ENCODE assay signal across 11 cellular contexts in the genomic region with DNA sequence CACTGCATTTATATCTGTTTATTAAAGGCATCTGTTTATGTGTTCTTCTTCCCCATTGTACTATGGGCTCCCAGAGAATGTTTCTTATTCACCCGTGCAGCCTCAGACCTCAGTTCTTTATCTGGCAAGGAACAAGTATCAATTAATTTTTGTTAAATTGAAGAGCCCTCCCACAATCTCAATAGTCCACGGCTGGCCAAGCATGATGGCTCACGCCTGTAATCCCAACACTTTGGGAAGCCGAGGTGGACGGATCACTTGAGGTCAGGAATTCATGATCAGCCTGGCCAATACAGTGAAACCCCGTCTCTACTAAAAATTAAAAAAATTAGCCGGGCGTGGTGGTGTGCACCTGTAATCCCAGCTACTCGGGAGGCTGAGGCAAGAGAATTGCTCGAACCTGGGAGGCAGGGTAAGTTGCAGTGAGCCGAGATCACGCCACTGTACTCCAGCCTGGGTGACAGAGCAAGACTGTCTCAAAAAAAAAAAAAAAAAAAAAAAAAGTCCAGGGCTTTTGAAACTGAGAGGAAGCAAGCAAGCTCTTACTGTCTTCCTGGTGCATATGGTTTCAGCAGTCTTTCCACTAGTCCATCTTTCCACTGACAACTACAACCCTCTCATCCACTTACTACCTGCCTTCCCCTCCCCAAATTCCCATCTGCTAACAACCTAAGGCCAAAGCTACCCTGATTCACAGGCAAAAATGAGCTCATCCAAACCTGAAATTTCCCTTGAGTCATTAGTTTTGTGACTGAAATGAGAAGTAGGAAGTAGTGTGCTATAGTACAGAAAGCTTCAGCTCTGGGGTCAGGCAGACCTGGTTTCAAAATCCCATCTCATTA. TPM values are rescaled to one million over a fixed set of nuclear protein-coding genes. Genes with fewer than 3 reads are reported as not detected.
DNase-seq lines count a peak whose midpoint lies in the region; ATAC-seq, FAIRE-seq and TF ChIP-seq lines count a peak whose summit lies in the region.
"Had no signal": no experiment of that assay in that cellular context is flagged by ENCODE, and none has a peak within 500 bp of the region (broad histone marks: within the 10 kb centered on the region; RNA-seq: fewer than 3 reads in every experiment).

No MANE protein-coding gene starts in this region.

- H3K9me3 ChIP-seq in right atrium auricular region = no peaks in the 10 kb centered on the region
- no peaks in the 10 kb centered on the region for H3K9me3 ChIP-seq in astrocyte (ENCODE audit: insufficient read depth, low read depth, low read length)
- no peaks in the 10 kb centered on the region for H3K9me3 ChIP-seq in upper lobe of right lung
- H3K9me3 ChIP-seq: BLaER1 had no signal

- H3K4me2 ChIP-seq in astrocyte (ENCODE audit: low read length) = no peak overlapping the region
- H3K4me2 ChIP-seq: BLaER1 had no signal

- H3K9me3 Mint-ChIP-seq in astrocyte (ENCODE audit: unreplicated experiment) = no peaks in the 10 kb centered on the region

- H3K9ac ChIP-seq in astrocyte (ENCODE audit: low read length) = no peak overlapping the region
- H3K9ac ChIP-seq: BLaER1 had no signal

- H3K4me3 ChIP-seq in right atrium auricular region = no peak overlapping the region
- H3K4me3 ChIP-seq in astrocyte (ENCODE audit: insufficient read depth, low read depth, low read length) = no peak overlapping the region
- no peak overlapping the region for H3K4me3 ChIP-seq in upper lobe of right lung
- H3K4me3 ChIP-seq: BLaER1 had no signal

- H3K4me1 Mint-ChIP-seq in astrocyte (ENCODE audit: low read depth, unreplicated experiment) = peaks cover 35% of the 10 kb centered on the region

- peaks cover 24% of the 10 kb centered on the region for H3K36me3 Mint-ChIP-seq in astrocyte (ENCODE audit: low read depth, unreplicated experiment)

- ATAC-seq in left cardiac atrium (no peak), HG03442 (IDR thresholded peaks at IDR 0.05; ENCODE audit: unreplicated experiment) (peak; percentile 43), upper lobe of right lung (peak; percentile 37), esophagus mucosa (no peak), HG03139 (IDR thresholded peaks at IDR 0.05; ENCODE audit: unreplicated experiment) (no peak)

- no peak for TF ChIP-seq CTCF in right atrium auricular region (IDR thresholded peaks at IDR 0.05)
- no peak for TF ChIP-seq CTCF in astrocyte (IDR thresholded peaks at IDR 0.05; ENCODE audit: insufficient read depth, low read depth, low read length)
- TF ChIP-seq CTCF in upper lobe of right lung (IDR thresholded peaks at IDR 0.05) = no peak

- H3K27me3 Mint-ChIP-seq in astrocyte (ENCODE audit: low read depth, unreplicated experiment) = peaks cover 16% of the 10 kb centered on the region

- H3K27ac ChIP-seq in right atrium auricular region (no peak overlapping the region), astrocyte (ENCODE audit: low read depth, low read length) (no peak overlapping the region), upper lobe of right lung (peak overlapping the region; percentile 36)
- H3K27ac ChIP-seq: BLaER1 had no signal

- DNase-seq in right atrium auricular region (ENCODE audit: low spot score) (peak; percentile 38), left cardiac atrium (no peak), astrocyte (ENCODE audit: low read depth) (no peak), upper lobe of right lung (no peak), NCI-H1930 (lab: John Stamatoyannopoulos, UW) (no peak)
- DNase-seq: HCEC 1CT, NCI-H748 treated with DMSO at 0.1 percent for 48 hours had no signal

- H3K27me3 ChIP-seq in right atrium auricular region (no peaks in the 10 kb centered on the region), astrocyte (ENCODE audit: insufficient read depth, low read length) (peaks cover 5% of the 10 kb centered on the region), upper lobe of right lung (no peaks in the 10 kb centered on the region)
- H3K27me3 ChIP-seq: BLaER1 had no signal

- no peaks in the 10 kb centered on the region for H3K79me2 ChIP-seq in astrocyte (ENCODE audit: insufficient read depth, low read length)

- H3K4me1 ChIP-seq in right atrium auricular region = peaks cover 0 to 4% of the 10 kb centered on the region in 2 donors
- H3K4me1 ChIP-seq in astrocyte (ENCODE audit: insufficient read depth, low read length) = no peaks in the 10 kb centered on the region
- H3K4me1 ChIP-seq in upper lobe of right lung = peaks cover 22% of the 10 kb centered on the region

- FAIRE-seq in astrocyte (lab: Jason Lieb, UNC) = no peak

- no peak overlapping the region for H3K4me3 Mint-ChIP-seq in astrocyte (ENCODE audit: unreplicated experiment)

- H3K27ac Mint-ChIP-seq in astrocyte (ENCODE audit: unreplicated experiment) = peak overlapping the region; percentile 6

- intact Hi-C loops in left cardiac atrium (cut with DNase I) (no loop called here), upper lobe of right lung (cut with DNase I) (no loop called here)

- no peak overlapping the region for H2AFZ ChIP-seq in astrocyte (ENCODE audit: low read depth, low read length)

- H3K36me3 ChIP-seq in right atrium auricular region (peaks cover 22% of the 10 kb centered on the region), astrocyte (ENCODE audit: insufficient read depth, low read length) (peaks cover 37% of the 10 kb centered on the region), upper lobe of right lung (peaks cover 33% of the 10 kb centered on the region)

- H4K20me1 ChIP-seq in astrocyte (ENCODE audit: insufficient read depth, low read length) = peaks cover 7% of the 10 kb centered on the region

RNA-seq across cellular contexts. Expression of a gene that starts 2.3 kb away (rescaled TPM):
- total RNA-seq in right atrium auricular region (1 to 10 TPM in 1 of 2 donors, under 1 TPM in 1; 0.85 to 4.4 TPM), left cardiac atrium (10 to 100 TPM in 1 of 2 donors, 1 to 10 TPM in 1; 9.2 to 16.8 TPM), astrocyte (0.14 TPM in 1 of 2 replicates, not detected in the other), upper lobe of right lung (50.5 TPM), esophagus mucosa (1.4 TPM)

Comparison
In these comparisons a context has a peak if more than half of its experiments do, and no peak if none do; other contexts are left out.
1. ATAC-seq: peak in HG03442 (single experiment) and upper lobe of right lung (single experiment); none in left cardiac atrium (0 of 2), esophagus mucosa (single experiment) and HG03139 (single experiment).